In the genomic region with DNA sequence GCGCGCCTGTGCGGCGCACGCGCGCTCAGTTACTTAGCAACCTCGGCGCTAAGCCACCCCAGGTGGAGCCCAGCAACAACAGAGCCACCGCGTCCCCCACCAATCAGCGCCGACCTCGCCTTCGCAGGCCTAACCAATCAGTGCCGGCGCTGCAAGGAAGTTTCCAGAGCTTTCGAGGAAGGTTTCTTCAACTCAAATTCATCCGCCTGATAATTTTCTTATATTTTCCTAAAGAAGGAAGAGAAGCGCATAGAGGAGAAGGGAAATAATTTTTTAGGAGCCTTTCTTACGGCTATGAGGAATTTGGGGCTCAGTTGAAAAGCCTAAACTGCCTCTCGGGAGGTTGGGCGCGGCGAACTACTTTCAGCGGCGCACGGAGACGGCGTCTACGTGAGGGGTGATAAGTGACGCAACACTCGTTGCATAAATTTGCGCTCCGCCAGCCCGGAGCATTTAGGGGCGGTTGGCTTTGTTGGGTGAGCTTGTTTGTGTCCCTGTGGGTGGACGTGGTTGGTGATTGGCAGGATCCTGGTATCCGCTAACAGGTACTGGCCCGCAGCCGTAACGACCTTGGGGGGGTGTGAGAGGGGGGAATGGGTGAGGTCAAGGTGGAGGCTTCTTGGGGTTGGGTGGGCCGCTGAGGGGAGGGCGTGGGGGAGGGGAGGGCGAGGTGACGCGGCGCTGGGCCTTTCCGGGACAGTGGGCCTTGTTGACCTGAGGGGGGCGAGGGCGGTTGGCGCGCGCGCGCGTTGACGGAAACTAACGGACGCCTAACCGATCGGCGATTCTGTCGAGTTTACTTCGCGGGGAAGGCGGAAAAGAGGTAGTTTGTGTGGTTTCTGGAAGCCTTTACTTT, we compare ENCODE assay signal across 8 cellular contexts. TPM values are rescaled to one million over a fixed set of nuclear protein-coding genes. Genes with fewer than 3 reads are reported as not detected.
DNase-seq lines count a peak whose midpoint lies in the region; ATAC-seq, FAIRE-seq and TF ChIP-seq lines count a peak whose summit lies in the region.

A gene (plus strand): TSS at position 452 of the 856 bp plus-strand sequence. CDS start 817 bp downstream, outside the sequence.

- TF ChIP-seq POLR2A in breast epithelium (IDR thresholded peaks at IDR 0.05), result peak; percentile 96

- peaks cover 0 to 18% of the 10 kb centered on the region in 2 donors for H3K4me1 ChIP-seq in breast epithelium
- H3K4me1 ChIP-seq in iPS-20b (ENCODE audit: insufficient read depth, low read length), result no peaks in the 10 kb centered on the region
- peaks cover 4 to 7% of the 10 kb centered on the region in 2 donors for H3K4me1 ChIP-seq in small intestine (ENCODE audit: control insufficient read depth in 2 of 2, insufficient read depth in 1 of 2, low read depth in 1 of 2, low read length in 1 of 2)

- ATAC-seq in GM18520 (IDR thresholded peaks at IDR 0.05; ENCODE audit: unreplicated experiment) (peak; percentile 79), HG03066 (IDR thresholded peaks at IDR 0.05; ENCODE audit: low read depth, unreplicated experiment) (peak; percentile 86)

- FAIRE-seq in A204.1 (lab: Jason Lieb, UNC) (peak; percentile 97), small intestine (lab: Jason Lieb, UNC) (no peak)

- DNase-seq in NCI-H2171 treated with DMSO at 0.1 percent for 48 hours (lab: John Stamatoyannopoulos, UW) (peak; percentile 97), breast epithelium (ENCODE audit: low spot score in 2 of 2) (peak; percentile 97), small intestine (peak; percentile 97)

- intact Hi-C loops in breast epithelium (cut with DNase I; ENCODE audit: low total_unique reads), result no loop called here

- H3K9me3 ChIP-seq in breast epithelium (no peaks in the 10 kb centered on the region), iPS-20b (ENCODE audit: insufficient read depth, low read depth, low read length) (no peaks in the 10 kb centered on the region), small intestine (ENCODE audit: control insufficient read depth, low read depth) (no peaks in the 10 kb centered on the region)

- 0 to 1% (median 0%) methylated on average over 67 of the region's 67 CpGs for WGBS in small intestine, 3 donors

- TF ChIP-seq CTCF in VCaP (conservative IDR thresholded peaks at IDR 0.05), result no peak
- TF ChIP-seq CTCF in breast epithelium (IDR thresholded peaks at IDR 0.05), result peak in 1 of 3 donors; percentile 17

- H3K27ac ChIP-seq in VCaP (peak within 1 kb of the TSS; percentile 94), breast epithelium (peak within 1 kb of the TSS; percentile 89 to 96), iPS-20b (ENCODE audit: low read length) (peak within 1 kb of the TSS; percentile 95), small intestine (ENCODE audit: low read depth in 1 of 2, low read length in 1 of 2) (peak within 1 kb of the TSS; percentile 61 to 96)

- H3K9ac ChIP-seq in iPS-20b (ENCODE audit: low read depth, low read length), result peak within 1 kb of the TSS; percentile 90

- no peaks in the 10 kb centered on the region for H3K36me3 ChIP-seq in breast epithelium
- peaks cover 26% of the 10 kb centered on the region for H3K36me3 ChIP-seq in iPS-20b (ENCODE audit: insufficient read depth, low read depth, low read length)
- H3K36me3 ChIP-seq in small intestine (ENCODE audit: control insufficient read depth in 2 of 2, insufficient read depth in 2 of 2, low read length in 2 of 2), result peaks cover 0 to 3% of the 10 kb centered on the region in 2 donors

- H3K27me3 ChIP-seq in breast epithelium (no peaks in the 10 kb centered on the region), iPS-20b (ENCODE audit: insufficient read depth, low read length) (no peaks in the 10 kb centered on the region), small intestine (ENCODE audit: control insufficient read depth in 2 of 2, insufficient read depth in 2 of 2, low read length in 2 of 2) (no peaks in the 10 kb centered on the region)

- H3K4me3 ChIP-seq in breast epithelium (peak within 1 kb of the TSS; percentile 63 to 76 (median 69)), iPS-20b (ENCODE audit: low read length) (peak within 1 kb of the TSS; percentile 87), small intestine (ENCODE audit: low read depth in 1 of 2, low read length in 2 of 2) (peak within 1 kb of the TSS; percentile 62 to 80)

RNA-seq across cellular contexts. Expression of the gene that starts here (rescaled TPM):
- total RNA-seq in breast epithelium, result 100 to 1,000 TPM; 735 to 835 (median 828) TPM
- polyA plus RNA-seq in small intestine, result 1,000 to 10,000 TPM; 1,011 to 2,335 (median 1,827) TPM

Comparison
In these comparisons a context has a peak if more than half of its experiments do, and no peak if none do; other contexts are left out.
1. Peak in every context shown above with its lines: DNase-seq, ATAC-seq, H3K4me3 ChIP-seq and H3K27ac ChIP-seq.